22 cellular contexts compared by ENCODE assay signal in genomic region chr1:10529772-10530171, GRCh38. TPM values are rescaled to one million over a fixed set of nuclear protein-coding genes. Genes with fewer than 3 reads are reported as not detected.
A peak's percentile ranks its signal among the peaks of the same experiment; 100 is the strongest.
DNase-seq lines count a peak whose midpoint lies in the region; ATAC-seq, FAIRE-seq and TF ChIP-seq lines count a peak whose summit lies in the region.
"Had no signal": no experiment of that assay in that cellular context is flagged by ENCODE, and none has a peak within 500 bp of the region (broad histone marks: within the 10 kb centered on the region; RNA-seq: fewer than 3 reads in every experiment).

No MANE protein-coding gene starts in this region.

- no peak overlapping the region for H3K9ac ChIP-seq in HepG2 (ENCODE audit: insufficient read depth, low read depth, low read length)
- H3K9ac ChIP-seq: KMS-11 had no signal

- H3K4me1 ChIP-seq in HepG2 (ENCODE audit: insufficient read depth, low read length) (peaks cover 25% of the 10 kb centered on the region), right lobe of liver (peaks cover 0 to 26% (median 8%) of the 10 kb centered on the region in 4 donors), lower lobe of right lung (peaks cover 36% of the 10 kb centered on the region)

- BruUV-seq in HepG2 (replicated peaks; lab: Mats Ljungman, UMichigan), result no TSS peak

- peak overlapping the region; percentile 94 for H3K27ac Mint-ChIP-seq in endothelial cell (ENCODE audit: unreplicated experiment)
- H3K27ac Mint-ChIP-seq: stimulated activated naive B cell treated with anti-CD40 and anti-IgM and Interleukin-4, amounts not matched to agents 10 μg/mL and 1 μg/mL and 100 μg/mL, for 72 hours; T-helper 2 cell treated with Interferon-gamma antibody and Interleukin-4, amounts not matched to agents 5 μg/mL and 100 μg/mL, for 36 hours had no signal

- no peaks in the 10 kb centered on the region for H4K20me1 ChIP-seq in HepG2 (ENCODE audit: insufficient read depth, low read length)

- H3K36me3 ChIP-seq in HepG2 (replicated peaks in 1 of 2; ENCODE audit: control insufficient read depth in 1 of 2, insufficient read depth in 2 of 2, low read length in 2 of 2), result no peaks in the 10 kb centered on the region
- H3K36me3 ChIP-seq in right lobe of liver, result no peaks in the 10 kb centered on the region
- H3K36me3 ChIP-seq in lower lobe of right lung, result no peaks in the 10 kb centered on the region
- H3K36me3 ChIP-seq: heart left ventricle, upper lobe of right lung had no signal

- no peaks in the 10 kb centered on the region for H3K9me3 Mint-ChIP-seq in endothelial cell (ENCODE audit: unreplicated experiment)
- H3K9me3 Mint-ChIP-seq: CD4-positive, CD25-positive, alpha-beta regulatory T cell; stimulated activated naive B cell treated with anti-CD40 and anti-IgM and Interleukin-4, amounts not matched to agents 10 μg/mL and 1 μg/mL and 100 μg/mL, for 72 hours; T-helper 2 cell treated with Interferon-gamma antibody and Interleukin-4, amounts not matched to agents 5 μg/mL and 100 μg/mL, for 36 hours had no signal

- no peak for TF ChIP-seq RAD21 in HepG2 (CRISPR knock-in tag; IDR thresholded peaks at IDR 0.05)

- no peak for TF ChIP-seq POLR2A in HepG2 (IDR thresholded peaks at IDR 0.05; ENCODE audit: insufficient read depth in 1 of 2, low read depth in 2 of 2, low read length in 2 of 2)
- TF ChIP-seq POLR2A in right lobe of liver (IDR thresholded peaks at IDR 0.05), result no peak

- H3K27ac ChIP-seq in HepG2 (ENCODE audit: extremely low read length, insufficient read depth, low read length) (no peak overlapping the region), right lobe of liver (no peak overlapping the region), lower lobe of right lung (peak overlapping the region; percentile 53)
- H3K27ac ChIP-seq: KMS-11 had no signal

- DNase-seq in HepG2 (ENCODE audit: low spot score) (no peak), right lobe of liver (no peak), endothelial cell (ENCODE audit: low spot score) (no peak), lower lobe of right lung (no peak), SKM-1 (lab: John Stamatoyannopoulos, UW; ENCODE audit: unreplicated experiment) (no peak)
- no peak for DNase-seq in activated CD4-positive, alpha-beta T cell treated with anti-CD3 and anti-CD28 coated beads, Interleukin-2, amount 50 U/mL, for 4 hours
- DNase-seq: activated CD4-positive, CD25-positive, alpha-beta regulatory T cell treated with anti-CD3 and anti-CD28 coated beads, Interleukin-2, amount 50 U/mL, for 72 hours; activated CD8-positive, alpha-beta memory T cell treated with anti-CD3 and anti-CD28 coated beads, Interleukin-2, amount 50 U/mL, for 4 hours; CD4-positive, CD25-positive, alpha-beta regulatory T cell; NCI-H2227 treated with DMSO at 0.1 percent for 48 hours; NK-92 treated with Interleukin-12 subunit alpha and Interleukin-12 subunit beta, amount 100 ng/mL, for 24 hours; stimulated activated CD4-positive, alpha-beta T cell treated with anti-CD3 and anti-CD28 coated beads, Interleukin-12 subunit alpha, Interleukin-12 subunit beta, amount 100 ng/mL, for 4 hours; stimulated activated naive B cell treated with anti-CD40 and anti-IgM and Interleukin-4, amounts not matched to agents 10 μg/mL and 1 μg/mL and 100 μg/mL, for 72 hours had no signal

- POLR2A ChIA-PET in HepG2 (lab: Yijun Ruan, JAX), result no interaction called here

- TF ChIP-seq EP300 in HepG2 (IDR thresholded peaks at IDR 0.05; ENCODE audit: low read depth in 2 of 2, low read length in 2 of 2), result no peak
- TF ChIP-seq EP300 in HepG2 (CRISPR knock-in tag; IDR thresholded peaks at IDR 0.05; ENCODE audit: borderline replicate concordance), result no peak

- H3K36me3 Mint-ChIP-seq in endothelial cell (ENCODE audit: low read depth, unreplicated experiment), result no peaks in the 10 kb centered on the region

- no peak for FAIRE-seq in HepG2 (lab: Jason Lieb, UNC)
- FAIRE-seq: A549, colon had no signal

- H2AFZ ChIP-seq in HepG2 (ENCODE audit: low read length), result no peak overlapping the region

- H3K4me3 Mint-ChIP-seq in endothelial cell (ENCODE audit: unreplicated experiment), result no peak overlapping the region
- H3K4me3 Mint-ChIP-seq: CD4-positive, CD25-positive, alpha-beta regulatory T cell; T-helper 2 cell treated with Interferon-gamma antibody and Interleukin-4, amounts not matched to agents 5 μg/mL and 100 μg/mL, for 36 hours had no signal

- intact Hi-C loops in HepG2 (cut with micrococcal nuclease; ENCODE audit: unreplicated experiment), result no loop called here
- intact Hi-C loops in right lobe of liver (cut with DNase I), result no loop called here
- intact Hi-C loops in lower lobe of right lung (cut with DNase I), result no loop called here

- H3K27me3 Mint-ChIP-seq in endothelial cell (ENCODE audit: unreplicated experiment), result peaks cover 7% of the 10 kb centered on the region
- H3K27me3 Mint-ChIP-seq: CD4-positive, CD25-positive, alpha-beta regulatory T cell; stimulated activated naive B cell treated with anti-CD40 and anti-IgM and Interleukin-4, amounts not matched to agents 10 μg/mL and 1 μg/mL and 100 μg/mL, for 72 hours had no signal

- H3K4me2 ChIP-seq in HepG2 (ENCODE audit: low read depth, low read length), result no peak overlapping the region
- H3K4me2 ChIP-seq: KMS-11 had no signal

- H3K4me1 Mint-ChIP-seq in endothelial cell (ENCODE audit: unreplicated experiment), result peaks cover 42% of the 10 kb centered on the region

- CTCF ChIA-PET in HepG2 (lab: Yijun Ruan, JAX; ENCODE audit: low intra/inter-chr PET ratio, low total read pairs), result no interaction called here

- TF ChIP-seq CTCF in HepG2 (CRISPR knock-in tag; IDR thresholded peaks at IDR 0.05) (no peak), right lobe of liver (IDR thresholded peaks at IDR 0.05) (no peak), endothelial cell (IDR thresholded peaks at IDR 0.05; ENCODE audit: unreplicated experiment) (no peak), lower lobe of right lung (IDR thresholded peaks at IDR 0.05) (no peak)

- H3K4me3 ChIP-seq in HepG2 (replicated peaks in 1 of 3; ENCODE audit: insufficient read depth in 1 of 3, low read depth in 2 of 3, low read length in 3 of 3), result no peak overlapping the region
- H3K4me3 ChIP-seq in right lobe of liver, result no peak overlapping the region
- peak overlapping the region; percentile 32 for H3K4me3 ChIP-seq in lower lobe of right lung
- H3K4me3 ChIP-seq: A549, heart left ventricle had no signal

- peaks cover 10% of the 10 kb centered on the region for H3K79me2 ChIP-seq in HepG2 (ENCODE audit: insufficient read depth, low read length)

- WGBS in HepG2 (ENCODE audit: low lambda C conversion rate), result 63% methylated on average over 3 of the region's 3 CpGs
- WGBS in right lobe of liver (ENCODE audit: insufficient coverage, low coverage, low lambda C conversion rate, missing lambda C conversion rate), result 37% methylated on average over 3 of the region's 3 CpGs

- H3K27me3 ChIP-seq in HepG2 (ENCODE audit: control insufficient read depth in 1 of 2, insufficient read depth in 2 of 2, low read length in 2 of 2) (no peaks in the 10 kb centered on the region), right lobe of liver (no peaks in the 10 kb centered on the region), lower lobe of right lung (ENCODE audit: low read depth) (no peaks in the 10 kb centered on the region)
- H3K27me3 ChIP-seq: heart left ventricle, upper lobe of right lung had no signal

- no peaks in the 10 kb centered on the region for H3K9me3 ChIP-seq in HepG2 (ENCODE audit: low read length)
- no peaks in the 10 kb centered on the region for H3K9me3 ChIP-seq in right lobe of liver
- H3K9me3 ChIP-seq in lower lobe of right lung, result no peaks in the 10 kb centered on the region
- H3K9me3 ChIP-seq: A549, heart left ventricle, upper lobe of right lung had no signal

- in situ Hi-C loops in HepG2 (cut with HindIII; ENCODE audit: extremely low pct_ligation_motif_present, low pct_unique_long_range_greater_than_20kb), result no loop called here

- ATAC-seq in HepG2 (no peak), right lobe of liver (no peak), lower lobe of right lung (peak; percentile 27 to 45), GM21423 (IDR thresholded peaks at IDR 0.05; ENCODE audit: unreplicated experiment) (no peak), HG02885 (IDR thresholded peaks at IDR 0.05; ENCODE audit: poor library complexity, unreplicated experiment) (no peak)
- ATAC-seq: left colon had no signal

RNA-seq across cellular contexts. Expression of gene PEX14, which starts 55.0 kb away (rescaled TPM):
- 5.9 and 9.9 TPM in 2 replicates for total RNA-seq in HepG2 (2016; rRNA removed; fragmentation: Illumina TruSeq; extraction: Trizol)
- 5.4 and 5.5 TPM in 2 replicates for total RNA-seq in HepG2 (2016; cell fraction: cytosol; rRNA removed; fragmentation: Illumina TruSeq; extraction: Trizol; ENCODE audit: low read depth)
- total RNA-seq in HepG2 (2016; cell fraction: insoluble cytoplasmic fraction; rRNA removed; fragmentation: Illumina TruSeq; extraction: Trizol), result 6.0 and 11.1 TPM in 2 replicates
- total RNA-seq in HepG2 (2016; cell fraction: membrane; rRNA removed; fragmentation: Illumina TruSeq; extraction: Trizol), result 6.6 and 8.1 TPM in 2 replicates
- 11.8 and 16.0 TPM in 2 replicates for total RNA-seq in HepG2 (2016; cell fraction: nucleus; rRNA removed; fragmentation: Illumina TruSeq; extraction: Trizol)
- 6.3 and 6.5 TPM in 2 replicates for polyA plus RNA-seq in HepG2 (2011; rRNA removed)
- 5.8 and 7.7 TPM in 2 replicates for polyA plus RNA-seq in HepG2 (2011; cell fraction: cytosol; rRNA removed)
- polyA plus RNA-seq in HepG2 (2011; cell fraction: nucleus; rRNA removed), result 22.7 and 25.4 TPM in 2 replicates
- 10.8 and 15.1 TPM in 2 replicates for polyA plus RNA-seq in HepG2 (2012)
- polyA plus RNA-seq in HepG2 (2016; cell fraction: cytosol; fragmentation: Illumina TruSeq; extraction: Trizol; ENCODE audit: low read depth), result 3.9 and 4.0 TPM in 2 replicates
- polyA plus RNA-seq in HepG2 (2016; cell fraction: insoluble cytoplasmic fraction; fragmentation: Illumina TruSeq; extraction: Trizol; ENCODE audit: low read depth), result 8.3 and 10.4 TPM in 2 replicates
- 5.7 and 6.2 TPM in 2 replicates for polyA plus RNA-seq in HepG2 (2016; cell fraction: membrane; fragmentation: Illumina TruSeq; extraction: Trizol; ENCODE audit: low read depth)
- polyA plus RNA-seq in HepG2 (2016; cell fraction: nucleus; fragmentation: Illumina TruSeq; extraction: Trizol; ENCODE audit: insufficient read depth, low read depth), result 25.5 and 27.0 TPM in 2 replicates
- polyA minus RNA-seq in HepG2 (2011; rRNA and poly(A)+ RNA removed; ENCODE audit: low replicate concordance), result 7.0 and 10.1 TPM in 2 replicates
- 5.2 and 5.5 TPM in 2 replicates for polyA minus RNA-seq in HepG2 (2011; cell fraction: cytosol; rRNA and poly(A)+ RNA removed)
- 15.8 and 20.3 TPM in 2 replicates for polyA minus RNA-seq in HepG2 (2011; cell fraction: nucleus; rRNA and poly(A)+ RNA removed)
- total RNA-seq in right lobe of liver, result 10 to 100 TPM; 10.5 to 26.5 (median 16.5) TPM
- total RNA-seq in endothelial cell (ENCODE audit: unreplicated experiment), result 20.9 TPM
- total RNA-seq in lower lobe of right lung, result 27.9 TPM

RNA-seq across cellular contexts. Expression of gene DFFA, which starts 57.4 kb away (rescaled TPM):
- total RNA-seq in HepG2 (2016; rRNA removed; fragmentation: Illumina TruSeq; extraction: Trizol) (33.9 and 44.6 TPM in 2 replicates), right lobe of liver (10 to 100 TPM; 14.1 to 24.8 (median 16.9) TPM), endothelial cell (ENCODE audit: unreplicated experiment) (77.1 TPM), lower lobe of right lung (37.0 TPM)
- 8.8 and 9.5 TPM in 2 replicates for total RNA-seq in HepG2 (2016; cell fraction: cytosol; rRNA removed; fragmentation: Illumina TruSeq; extraction: Trizol; ENCODE audit: low read depth)
- 34.8 and 45.3 TPM in 2 replicates for total RNA-seq in HepG2 (2016; cell fraction: insoluble cytoplasmic fraction; rRNA removed; fragmentation: Illumina TruSeq; extraction: Trizol)
- total RNA-seq in HepG2 (2016; cell fraction: membrane; rRNA removed; fragmentation: Illumina TruSeq; extraction: Trizol), result 18.7 and 19.6 TPM in 2 replicates
- 14.0 and 17.3 TPM in 2 replicates for total RNA-seq in HepG2 (2016; cell fraction: nucleus; rRNA removed; fragmentation: Illumina TruSeq; extraction: Trizol)
- 16.5 and 16.6 TPM in 2 replicates for polyA plus RNA-seq in HepG2 (2011; rRNA removed)
- 12.9 and 13.7 TPM in 2 replicates for polyA plus RNA-seq in HepG2 (2011; cell fraction: cytosol; rRNA removed)
- 5.9 and 7.7 TPM in 2 replicates for polyA plus RNA-seq in HepG2 (2011; cell fraction: nucleus; rRNA removed)
- 10.7 and 12.2 TPM in 2 replicates for polyA plus RNA-seq in HepG2 (2012)
- 6.5 and 6.7 TPM in 2 replicates for polyA plus RNA-seq in HepG2 (2016; cell fraction: cytosol; fragmentation: Illumina TruSeq; extraction: Trizol; ENCODE audit: low read depth)
- polyA plus RNA-seq in HepG2 (2016; cell fraction: insoluble cytoplasmic fraction; fragmentation: Illumina TruSeq; extraction: Trizol; ENCODE audit: low read depth), result 32.4 and 33.3 TPM in 2 replicates
- 10.4 and 10.6 TPM in 2 replicates for polyA plus RNA-seq in HepG2 (2016; cell fraction: membrane; fragmentation: Illumina TruSeq; extraction: Trizol; ENCODE audit: low read depth)
- 20.0 and 20.1 TPM in 2 replicates for polyA plus RNA-seq in HepG2 (2016; cell fraction: nucleus; fragmentation: Illumina TruSeq; extraction: Trizol; ENCODE audit: insufficient read depth, low read depth)
- polyA minus RNA-seq in HepG2 (2011; rRNA and poly(A)+ RNA removed; ENCODE audit: low replicate concordance), result 36.7 and 57.5 TPM in 2 replicates
- polyA minus RNA-seq in HepG2 (2011; cell fraction: cytosol; rRNA and poly(A)+ RNA removed), result 10.2 and 11.0 TPM in 2 replicates
- 11.3 and 12.9 TPM in 2 replicates for polyA minus RNA-seq in HepG2 (2011; cell fraction: nucleus; rRNA and poly(A)+ RNA removed)

Comparison
In these comparisons a context has a peak if more than half of its experiments do, and no peak if none do; other contexts are left out.
1. ATAC-seq: peak in lower lobe of right lung (2 of 2); none in HepG2 (single experiment), right lobe of liver (0 of 4), GM21423 (single experiment) and HG02885 (single experiment).